Comparison of ENCODE assay signal across 1 cellular context in the genomic region with DNA sequence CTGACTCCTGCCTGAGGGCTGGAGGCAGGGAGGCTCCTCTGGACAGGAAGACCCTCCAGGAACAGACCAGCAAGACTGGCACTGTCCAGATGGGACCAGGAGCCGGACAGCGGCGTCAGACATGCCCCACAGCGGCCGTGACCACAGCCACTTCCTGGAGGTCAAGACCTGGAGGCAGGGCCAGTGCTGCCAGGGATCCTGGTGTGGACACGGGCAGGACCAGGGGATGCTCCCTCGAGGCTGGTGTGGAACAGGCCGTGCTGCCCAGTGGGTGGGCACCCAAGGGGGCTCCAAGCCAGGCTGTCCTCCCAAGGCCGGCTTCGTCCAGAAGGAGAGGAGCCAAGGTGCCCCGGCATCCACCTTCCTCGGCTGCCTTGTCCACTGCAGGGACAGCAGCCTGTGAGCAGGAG.
TF ChIP-seq lines count a peak whose summit lies in the region.

No MANE protein-coding gene starts in this region.

TF ChIP-seq in GM12878, 131 proteins besides CTCF, POLR2A, EP300 and RAD21:
- TF ChIP-seq LARP7 (IDR thresholded peaks at IDR 0.05): 0 out of 2 replicates have a peak, but pooled peaks have one; percentile 24
- TF ChIP-seq KLF5 (IDR thresholded peaks at IDR 0.05; ENCODE audit: partially characterized antibody): no peak
- 0 out of 2 replicates have a peak, but pooled peaks have one; percentile 31 for TF ChIP-seq GATAD2B (conservative IDR thresholded peaks at IDR 0.05; ENCODE audit: low read depth)
- TF ChIP-seq, protein P1, sequence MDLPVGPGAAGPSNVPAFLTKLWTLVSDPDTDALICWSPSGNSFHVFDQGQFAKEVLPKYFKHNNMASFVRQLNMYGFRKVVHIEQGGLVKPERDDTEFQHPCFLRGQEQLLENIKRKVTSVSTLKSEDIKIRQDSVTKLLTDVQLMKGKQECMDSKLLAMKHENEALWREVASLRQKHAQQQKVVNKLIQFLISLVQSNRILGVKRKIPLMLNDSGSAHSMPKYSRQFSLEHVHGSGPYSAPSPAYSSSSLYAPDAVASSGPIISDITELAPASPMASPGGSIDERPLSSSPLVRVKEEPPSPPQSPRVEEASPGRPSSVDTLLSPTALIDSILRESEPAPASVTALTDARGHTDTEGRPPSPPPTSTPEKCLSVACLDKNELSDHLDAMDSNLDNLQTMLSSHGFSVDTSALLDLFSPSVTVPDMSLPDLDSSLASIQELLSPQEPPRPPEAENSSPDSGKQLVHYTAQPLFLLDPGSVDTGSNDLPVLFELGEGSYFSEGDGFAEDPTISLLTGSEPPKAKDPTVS (IDR thresholded peaks at IDR 0.05; ENCODE audit: low read depth, low read length): no peak
